In the genomic region with DNA sequence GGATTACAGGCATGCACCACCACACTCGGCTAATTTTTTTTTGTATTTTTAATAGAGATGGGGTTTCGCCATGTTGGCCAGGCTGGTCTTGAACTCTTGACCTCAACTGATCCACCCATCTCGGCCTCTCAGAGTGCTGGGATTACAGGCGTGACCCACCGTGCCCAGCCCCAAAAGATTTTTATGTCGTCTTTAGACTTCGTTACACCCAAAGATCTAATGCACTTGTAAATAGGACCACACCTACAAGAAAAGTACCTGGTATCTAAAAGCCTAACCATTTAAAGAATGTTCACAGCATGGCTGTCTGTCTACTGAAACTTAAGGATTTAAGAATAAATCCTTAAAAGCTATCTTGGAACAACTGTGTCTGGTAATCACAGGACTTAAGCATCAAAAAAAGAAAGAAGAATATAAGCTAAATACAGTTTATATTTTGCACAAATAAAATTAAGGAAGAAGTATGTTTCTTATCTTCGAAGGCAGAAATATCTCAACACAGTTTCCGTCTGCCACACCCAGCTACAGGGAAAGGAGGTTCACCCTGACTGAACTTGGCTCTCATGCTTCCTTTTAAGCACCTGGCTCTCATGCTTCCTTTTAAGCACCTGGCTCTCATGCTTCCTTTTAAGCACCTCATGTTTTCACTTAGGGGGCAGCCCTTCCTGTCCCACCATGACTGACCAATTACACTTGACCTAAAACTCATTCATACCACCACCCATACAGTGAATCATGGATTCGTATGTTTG, we compare ENCODE assay signal across 2 cellular contexts.
TF ChIP-seq lines count a peak whose summit lies in the region.

No MANE protein-coding gene starts in this region.

TF ChIP-seq in A549, 52 proteins besides CTCF, POLR2A, EP300 and RAD21:
- TF ChIP-seq NR3C1 (IDR thresholded peaks at IDR 0.05) = no peak
- TF ChIP-seq FOXS1 (CRISPR knock-in tag; IDR thresholded peaks at IDR 0.05) = no peak
- no peak for TF ChIP-seq RCOR1 (IDR thresholded peaks at IDR 0.05; ENCODE audit: low read depth, low read length)
- no peak for TF ChIP-seq NFE2L2 (conservative IDR thresholded peaks at IDR 0.05; ENCODE audit: low read length)
- TF ChIP-seq JUNB (IDR thresholded peaks at IDR 0.05) = no peak
- no peak for TF ChIP-seq SREBF2 (IDR thresholded peaks at IDR 0.05)
- TF ChIP-seq HOXB5 (CRISPR knock-in tag; IDR thresholded peaks at IDR 0.05) = no peak
- TF ChIP-seq, protein P1, sequence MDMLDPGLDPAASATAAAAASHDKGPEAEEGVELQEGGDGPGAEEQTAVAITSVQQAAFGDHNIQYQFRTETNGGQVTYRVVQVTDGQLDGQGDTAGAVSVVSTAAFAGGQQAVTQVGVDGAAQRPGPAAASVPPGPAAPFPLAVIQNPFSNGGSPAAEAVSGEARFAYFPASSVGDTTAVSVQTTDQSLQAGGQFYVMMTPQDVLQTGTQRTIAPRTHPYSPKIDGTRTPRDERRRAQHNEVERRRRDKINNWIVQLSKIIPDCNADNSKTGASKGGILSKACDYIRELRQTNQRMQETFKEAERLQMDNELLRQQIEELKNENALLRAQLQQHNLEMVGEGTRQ (IDR thresholded peaks at IDR 0.05) = no peak
- TF ChIP-seq, protein P2, sequence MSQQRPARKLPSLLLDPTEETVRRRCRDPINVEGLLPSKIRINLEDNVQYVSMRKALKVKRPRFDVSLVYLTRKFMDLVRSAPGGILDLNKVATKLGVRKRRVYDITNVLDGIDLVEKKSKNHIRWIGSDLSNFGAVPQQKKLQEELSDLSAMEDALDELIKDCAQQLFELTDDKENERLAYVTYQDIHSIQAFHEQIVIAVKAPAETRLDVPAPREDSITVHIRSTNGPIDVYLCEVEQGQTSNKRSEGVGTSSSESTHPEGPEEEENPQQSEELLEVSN (IDR thresholded peaks at IDR 0.05; ENCODE audit: borderline replicate concordance, low read depth) = no peak
TF ChIP-seq in A549: peak in this region for 0.

TF ChIP-seq in GM12878, 131 proteins besides CTCF, POLR2A, EP300 and RAD21:
- no peak for TF ChIP-seq GATAD2B (conservative IDR thresholded peaks at IDR 0.05; ENCODE audit: low read depth)
- peak in 1 of 2 experiments; percentile 63; a peak in 2 of 4 replicates for TF ChIP-seq ETV6 (conservative IDR thresholded peaks at IDR 0.05 in 1 of 2, IDR thresholded peaks at IDR 0.05 in 1 of 2; ENCODE audit: borderline replicate concordance in 1 of 2, low read depth in 1 of 2)
- TF ChIP-seq SMC3 (IDR thresholded peaks at IDR 0.05; ENCODE audit: borderline replicate concordance, low read length) = no peak
- no peak for TF ChIP-seq TARDBP (IDR thresholded peaks at IDR 0.05; ENCODE audit: borderline replicate concordance)
- no peak for TF ChIP-seq CHD4 (IDR thresholded peaks at IDR 0.05)
- no peak for TF ChIP-seq CBX3 (IDR thresholded peaks at IDR 0.05; ENCODE audit: borderline replicate concordance, low read depth)
- TF ChIP-seq TCF7 (IDR thresholded peaks at IDR 0.05; ENCODE audit: borderline replicate concordance) = no peak
TF ChIP-seq in GM12878: peak in this region for 1.
